Comparison of ENCODE assay signal across 19 cellular contexts in genomic region chr15:100947760-100948429, GRCh38. TPM values are rescaled to one million over a fixed set of nuclear protein-coding genes. Genes with fewer than 3 reads are reported as not detected.
DNase-seq lines count a peak whose midpoint lies in the region; ATAC-seq and TF ChIP-seq lines count a peak whose summit lies in the region.
"Had no signal": no experiment of that assay in that cellular context is flagged by ENCODE, and none has a peak within 500 bp of the region (broad histone marks: within the 10 kb centered on the region; RNA-seq: fewer than 3 reads in every experiment).

No MANE protein-coding gene starts in this region.

- H3K4me1 Mint-ChIP-seq in GM23338: peaks cover 10% of the 10 kb centered on the region
- H3K4me1 Mint-ChIP-seq: activated T-helper 17 cell treated with anti-CD3 and anti-CD28 coated beads, Interleukin-2, amount 50 U/mL, for 72 hours had no signal

- H3K4me2 ChIP-seq in GM23338 (no peak overlapping the region), OCI-LY3 (ENCODE audit: low read length) (peak overlapping the region; percentile 85)
- H3K4me2 ChIP-seq: BLaER1 had no signal

- H3K27me3 Mint-ChIP-seq in GM23338 (ENCODE audit: insufficient read depth, low read depth, poor library complexity): peaks cover 4% of the 10 kb centered on the region

- TF ChIP-seq EP300 in ovary (IDR thresholded peaks at IDR 0.05): no peak

- peak overlapping the region; percentile 43; the same call in 1 of the 2 replicates for H2AFZ ChIP-seq in GM23338
- no peak overlapping the region; the same call in 1 of the 2 replicates for H2AFZ ChIP-seq in OCI-LY3 (ENCODE audit: low read depth, low read length)

- H3K4me3 Mint-ChIP-seq in GM23338: no peak overlapping the region
- H3K4me3 Mint-ChIP-seq: activated T-helper 17 cell treated with anti-CD3 and anti-CD28 coated beads, Interleukin-2, amount 50 U/mL, for 72 hours had no signal

- H3K36me3 ChIP-seq in GM23338 (ENCODE audit: insufficient read depth) (no peaks in the 10 kb centered on the region), OCI-LY3 (replicated peaks; ENCODE audit: low read depth, low read length) (peaks cover 18% of the 10 kb centered on the region), ovary (no peaks in the 10 kb centered on the region)
- H3K36me3 ChIP-seq: BLaER1, heart right ventricle had no signal

- H3F3A ChIP-seq in GM23338 (replicated peaks; ENCODE audit: low read depth): no peaks in the 10 kb centered on the region

- no peaks in the 10 kb centered on the region for H3K27me3 ChIP-seq in GM23338 (ENCODE audit: insufficient read depth)
- no peaks in the 10 kb centered on the region for H3K27me3 ChIP-seq in OCI-LY3 (ENCODE audit: low read depth, low read length)
- no peaks in the 10 kb centered on the region for H3K27me3 ChIP-seq in ovary
- H3K27me3 ChIP-seq: BLaER1, testis had no signal

- H4K20me1 ChIP-seq in GM23338 (replicated peaks; ENCODE audit: insufficient read depth) (no peaks in the 10 kb centered on the region), OCI-LY3 (ENCODE audit: insufficient read depth, low read length) (peaks cover 20% of the 10 kb centered on the region; the same call in 1 of the 2 replicates)
- H4K20me1 ChIP-seq: BLaER1 had no signal

- no peaks in the 10 kb centered on the region for H3K9me3 ChIP-seq in OCI-LY3 (ENCODE audit: insufficient read depth, low read length)
- H3K9me3 ChIP-seq in ovary: no peaks in the 10 kb centered on the region
- H3K9me3 ChIP-seq: BLaER1, heart right ventricle, testis had no signal

- no peak overlapping the region for H3K4me3 ChIP-seq in GM23338
- H3K4me3 ChIP-seq in OCI-LY3 (ENCODE audit: low read length): peak overlapping the region; percentile 74
- H3K4me3 ChIP-seq in ovary: no peak overlapping the region
- H3K4me3 ChIP-seq: BLaER1, testis had no signal

- no peak overlapping the region for H3K27ac Mint-ChIP-seq in GM23338
- H3K27ac Mint-ChIP-seq: activated T-helper 17 cell treated with anti-CD3 and anti-CD28 coated beads, Interleukin-2, amount 50 U/mL, for 72 hours had no signal

- WGBS in ovary, 3 donors: 76 to 77% (median 76%) methylated on average over 10 of the region's 10 CpGs

- no peaks in the 10 kb centered on the region for H3K9me2 ChIP-seq in GM23338 (ENCODE audit: insufficient read depth)

- ATAC-seq in GM18520 (IDR thresholded peaks at IDR 0.05; ENCODE audit: unreplicated experiment) (peak; percentile 32), GM23338 (peak; percentile 75), GM18498 (IDR thresholded peaks at IDR 0.05; ENCODE audit: unreplicated experiment) (no peak), GM21825 (IDR thresholded peaks at IDR 0.05; ENCODE audit: unreplicated experiment) (no peak)
- ATAC-seq: activated T-helper 17 cell treated with anti-CD3 and anti-CD28 coated beads, Interleukin-2, amount 50 U/mL, for 72 hours; heart right ventricle; sciatic nerve had no signal

- H3K27ac ChIP-seq in GM23338 (ENCODE audit: low read depth) (no peak overlapping the region), OCI-LY3 (ENCODE audit: low read length) (peak overlapping the region; percentile 60), ovary (no peak overlapping the region)
- H3K27ac ChIP-seq: BLaER1, heart right ventricle, testis had no signal

- no peaks in the 10 kb centered on the region for H3K79me2 ChIP-seq in GM23338 (replicated peaks; ENCODE audit: insufficient read depth)
- H3K79me2 ChIP-seq in OCI-LY3 (ENCODE audit: low read length): peaks cover 16% of the 10 kb centered on the region; the same call in 1 of the 2 replicates

- no peaks in the 10 kb centered on the region for H3K36me3 Mint-ChIP-seq in GM23338 (ENCODE audit: low read depth)

- intact Hi-C loops in ovary (cut with DNase I): no loop called here

- DNase-seq in GM23338 (ENCODE audit: low spot score) (peak; percentile 21), smooth muscle cell of the brain vasculature (ENCODE audit: low read depth, low spot score) (peak; percentile 6), Kasumi-1 (lab: John Stamatoyannopoulos, UW) (no peak), ovary (no peak)
- DNase-seq: caudate nucleus; effector memory CD4-positive, alpha-beta T cell; heart right ventricle; kidney glomerular epithelial cell; NCI-H146; NCI-H345; occipital lobe; testis had no signal

- no peak for TF ChIP-seq POLR2A in ovary (IDR thresholded peaks at IDR 0.05)

- no peaks in the 10 kb centered on the region for H3K9me3 Mint-ChIP-seq in GM23338
- H3K9me3 Mint-ChIP-seq: activated T-helper 17 cell treated with anti-CD3 and anti-CD28 coated beads, Interleukin-2, amount 50 U/mL, for 72 hours had no signal

- no peaks in the 10 kb centered on the region for H3K4me1 ChIP-seq in GM23338 (ENCODE audit: insufficient read depth)
- peaks cover 49% of the 10 kb centered on the region for H3K4me1 ChIP-seq in OCI-LY3 (ENCODE audit: low read length)
- H3K4me1 ChIP-seq in ovary (ENCODE audit: insufficient read depth): no peaks in the 10 kb centered on the region
- H3K4me1 ChIP-seq: testis had no signal

- no peak for TF ChIP-seq CTCF in GM23338 (conservative IDR thresholded peaks at IDR 0.05; ENCODE audit: low read depth in 2 of 2)
- TF ChIP-seq CTCF in OCI-LY3 (IDR thresholded peaks at IDR 0.05; ENCODE audit: low read depth, low read length): no peak
- TF ChIP-seq CTCF in ovary (IDR thresholded peaks at IDR 0.05): no peak

- H3K9ac ChIP-seq in OCI-LY3 (ENCODE audit: low read length): peak overlapping the region; percentile 43
- H3K9ac ChIP-seq: BLaER1 had no signal

TF ChIP-seq in GM23338, 12 proteins besides CTCF, POLR2A, EP300 and RAD21 (continues in another document):
- TF ChIP-seq, protein P1, sequence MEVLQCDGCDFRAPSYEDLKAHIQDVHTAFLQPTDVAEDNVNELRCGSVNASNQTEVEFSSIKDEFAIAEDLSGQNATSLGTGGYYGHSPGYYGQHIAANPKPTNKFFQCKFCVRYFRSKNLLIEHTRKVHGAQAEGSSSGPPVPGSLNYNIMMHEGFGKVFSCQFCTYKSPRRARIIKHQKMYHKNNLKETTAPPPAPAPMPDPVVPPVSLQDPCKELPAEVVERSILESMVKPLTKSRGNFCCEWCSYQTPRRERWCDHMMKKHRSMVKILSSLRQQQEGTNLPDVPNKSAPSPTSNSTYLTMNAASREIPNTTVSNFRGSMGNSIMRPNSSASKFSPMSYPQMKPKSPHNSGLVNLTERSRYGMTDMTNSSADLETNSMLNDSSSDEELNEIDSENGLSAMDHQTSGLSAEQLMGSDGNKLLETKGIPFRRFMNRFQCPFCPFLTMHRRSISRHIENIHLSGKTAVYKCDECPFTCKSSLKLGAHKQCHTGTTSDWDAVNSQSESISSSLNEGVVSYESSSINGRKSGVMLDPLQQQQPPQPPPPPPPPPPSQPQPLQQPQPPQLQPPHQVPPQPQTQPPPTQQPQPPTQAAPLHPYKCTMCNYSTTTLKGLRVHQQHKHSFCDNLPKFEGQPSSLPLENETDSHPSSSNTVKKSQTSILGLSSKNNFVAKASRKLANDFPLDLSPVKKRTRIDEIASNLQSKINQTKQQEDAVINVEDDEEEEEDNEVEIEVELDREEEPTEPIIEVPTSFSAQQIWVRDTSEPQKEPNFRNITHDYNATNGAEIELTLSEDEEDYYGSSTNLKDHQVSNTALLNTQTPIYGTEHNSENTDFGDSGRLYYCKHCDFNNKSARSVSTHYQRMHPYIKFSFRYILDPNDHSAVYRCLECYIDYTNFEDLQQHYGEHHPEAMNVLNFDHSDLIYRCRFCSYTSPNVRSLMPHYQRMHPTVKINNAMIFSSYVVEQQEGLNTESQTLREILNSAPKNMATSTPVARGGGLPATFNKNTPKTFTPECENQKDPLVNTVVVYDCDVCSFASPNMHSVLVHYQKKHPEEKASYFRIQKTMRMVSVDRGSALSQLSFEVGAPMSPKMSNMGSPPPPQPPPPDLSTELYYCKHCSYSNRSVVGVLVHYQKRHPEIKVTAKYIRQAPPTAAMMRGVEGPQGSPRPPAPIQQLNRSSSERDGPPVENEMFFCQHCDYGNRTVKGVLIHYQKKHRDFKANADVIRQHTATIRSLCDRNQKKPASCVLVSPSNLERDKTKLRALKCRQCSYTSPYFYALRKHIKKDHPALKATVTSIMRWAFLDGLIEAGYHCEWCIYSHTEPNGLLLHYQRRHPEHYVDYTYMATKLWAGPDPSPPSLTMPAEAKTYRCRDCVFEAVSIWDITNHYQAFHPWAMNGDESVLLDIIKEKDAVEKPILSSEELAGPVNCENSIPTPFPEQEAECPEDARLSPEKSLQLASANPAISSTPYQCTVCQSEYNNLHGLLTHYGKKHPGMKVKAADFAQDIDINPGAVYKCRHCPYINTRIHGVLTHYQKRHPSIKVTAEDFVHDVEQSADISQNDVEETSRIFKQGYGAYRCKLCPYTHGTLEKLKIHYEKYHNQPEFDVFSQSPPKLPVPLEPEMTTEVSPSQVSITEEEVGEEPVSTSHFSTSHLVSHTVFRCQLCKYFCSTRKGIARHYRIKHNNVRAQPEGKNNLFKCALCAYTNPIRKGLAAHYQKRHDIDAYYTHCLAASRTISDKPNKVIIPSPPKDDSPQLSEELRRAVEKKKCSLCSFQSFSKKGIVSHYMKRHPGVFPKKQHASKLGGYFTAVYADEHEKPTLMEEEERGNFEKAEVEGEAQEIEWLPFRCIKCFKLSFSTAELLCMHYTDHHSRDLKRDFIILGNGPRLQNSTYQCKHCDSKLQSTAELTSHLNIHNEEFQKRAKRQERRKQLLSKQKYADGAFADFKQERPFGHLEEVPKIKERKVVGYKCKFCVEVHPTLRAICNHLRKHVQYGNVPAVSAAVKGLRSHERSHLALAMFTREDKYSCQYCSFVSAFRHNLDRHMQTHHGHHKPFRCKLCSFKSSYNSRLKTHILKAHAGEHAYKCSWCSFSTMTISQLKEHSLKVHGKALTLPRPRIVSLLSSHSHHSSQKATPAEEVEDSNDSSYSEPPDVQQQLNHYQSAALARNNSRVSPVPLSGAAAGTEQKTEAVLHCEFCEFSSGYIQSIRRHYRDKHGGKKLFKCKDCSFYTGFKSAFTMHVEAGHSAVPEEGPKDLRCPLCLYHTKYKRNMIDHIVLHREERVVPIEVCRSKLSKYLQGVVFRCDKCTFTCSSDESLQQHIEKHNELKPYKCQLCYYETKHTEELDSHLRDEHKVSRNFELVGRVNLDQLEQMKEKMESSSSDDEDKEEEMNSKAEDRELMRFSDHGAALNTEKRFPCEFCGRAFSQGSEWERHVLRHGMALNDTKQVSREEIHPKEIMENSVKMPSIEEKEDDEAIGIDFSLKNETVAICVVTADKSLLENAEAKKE (CRISPR knock-in tag; IDR thresholded peaks at IDR 0.05): no peak
- TF ChIP-seq ZNF331 (CRISPR knock-in tag; IDR thresholded peaks at IDR 0.05; ENCODE audit: low read depth) (no peak), EZH2 (IDR thresholded peaks at IDR 0.05; ENCODE audit: low read depth, unreplicated experiment) (no peak), POLR2AphosphoS5 (IDR thresholded peaks at IDR 0.05; ENCODE audit: low read depth) (no peak), CREB1 (CRISPR knock-in tag; IDR thresholded peaks at IDR 0.05; ENCODE audit: low read depth) (no peak)

RNA-seq across cellular contexts. Expression of gene LRRK1, which starts 28.7 kb away (rescaled TPM):
- total RNA-seq in GM23338 (2014; rRNA removed; shearing (Covaris generic)): 2.6 and 4.4 TPM in 2 replicates
- polyA plus RNA-seq in GM23338 (2016; fragmentation: Nextera tagmentation; extraction: Ambion mirVana): 4.1 and 4.5 TPM in 2 replicates
- total RNA-seq in ovary: 10 to 100 TPM in 6 of 7 donors, 1 to 10 TPM in 1; 8.6 to 27.3 (median 19.4) TPM
- 1 to 10 TPM; 6.5 to 8.4 TPM for polyA plus RNA-seq in ovary

Comparison
In these comparisons a context has a peak if more than half of its experiments do, and no peak if none do; other contexts are left out.
1. ATAC-seq: peak in GM18520 (single experiment) and GM23338 (single experiment); none in GM18498 (single experiment) and GM21825 (single experiment).
2. DNase-seq: peak in GM23338 (single experiment) and smooth muscle cell of the brain vasculature (single experiment); none in Kasumi-1 (0 of 2) and ovary (0 of 5).